9 cellular contexts compared by ENCODE assay signal in genomic region chr13:51397262-51397933, GRCh38. TPM values are rescaled to one million over a fixed set of nuclear protein-coding genes. Genes with fewer than 3 reads are reported as not detected.
DNase-seq lines count a peak whose midpoint lies in the region; ATAC-seq, FAIRE-seq and TF ChIP-seq lines count a peak whose summit lies in the region.
"Had no signal": no experiment of that assay in that cellular context is flagged by ENCODE, and none has a peak within 500 bp of the region (broad histone marks: within the 10 kb centered on the region; RNA-seq: fewer than 3 reads in every experiment).

No MANE protein-coding gene starts in this region.

- POLR2A ChIA-PET in naive thymus-derived CD4-positive, alpha-beta T cell (lab: Charles Lee), result no interaction called here

- H3K27ac ChIP-seq in BLaER1 treated with 17β-estradiol and CSF1 and Interleukin-3, amounts not matched to agents 10 nM and 100 nM, result peak overlapping the region in 4 of 11 experiments; percentile 4 to 46 (median 20); a peak in 4 of 22 replicates
- H3K27ac ChIP-seq in OCI-LY3 (ENCODE audit: low read length) (0 out of 2 replicates have a peak overlapping the region, but pooled peaks have one; percentile 2), pancreas (no peak overlapping the region)
- H3K27ac ChIP-seq in naive thymus-derived CD4-positive, alpha-beta T cell (ENCODE audit: low read depth, low read length), result no peak overlapping the region

- CTCF ChIA-PET in naive thymus-derived CD4-positive, alpha-beta T cell (lab: Charles Lee), result interaction anchor here (0.5 kb wide), 1 partner anchor 12 kb away, joined by 3 read pairs; no protein-coding TSS in a partner anchor

- peaks cover 8 to 33% (median 20%) of the 10 kb centered on the region in 5 donors for H3K36me3 Mint-ChIP-seq in naive thymus-derived CD4-positive, alpha-beta T cell
- H3K36me3 Mint-ChIP-seq in activated CD4-positive, alpha-beta T cell treated with anti-CD3 and anti-CD28 coated beads, Interleukin-2, amount 10 ng/mL, durations not matched to agents 24 days and 14 days (ENCODE audit: low read depth), result peaks cover 38% of the 10 kb centered on the region

- no peak overlapping the region for H3K4me3 ChIP-seq in BLaER1 treated with 17β-estradiol and CSF1 and Interleukin-3, amounts not matched to agents 10 nM and 100 nM
- H3K4me3 ChIP-seq in OCI-LY3 (ENCODE audit: low read length) (no peak overlapping the region), foreskin fibroblast (ENCODE audit: low read depth in 1 of 2, low read length in 2 of 2) (no peak overlapping the region), pancreas (no peak overlapping the region)
- no peak overlapping the region for H3K4me3 ChIP-seq in naive thymus-derived CD4-positive, alpha-beta T cell (ENCODE audit: low read length)

- ATAC-seq in pancreas, result peak in 3 of 4 donors; percentile 61 to 72 (median 72)
- ATAC-seq in naive thymus-derived CD4-positive, alpha-beta T cell, result no peak
- no peak for ATAC-seq in HG03159 (IDR thresholded peaks at IDR 0.05; ENCODE audit: unreplicated experiment)

- H3K4me2 ChIP-seq in BLaER1 treated with 17β-estradiol and CSF1 and Interleukin-3, amounts not matched to agents 10 nM and 100 nM, result peak overlapping the region in 6 of 11 experiments; percentile 2 to 43 (median 27); a peak in 9 of 22 replicates
- H3K4me2 ChIP-seq in OCI-LY3 (ENCODE audit: low read length), result 0 out of 2 replicates have a peak overlapping the region, but pooled peaks have one; percentile 31

- H3K4me1 Mint-ChIP-seq in naive thymus-derived CD4-positive, alpha-beta T cell, result peaks cover 16 to 81% (median 65%) of the 10 kb centered on the region in 7 donors
- peaks cover 17% of the 10 kb centered on the region for H3K4me1 Mint-ChIP-seq in activated CD4-positive, alpha-beta T cell treated with anti-CD3 and anti-CD28 coated beads, Interleukin-2, amount 10 ng/mL, durations not matched to agents 24 days and 14 days

- H3K4me3 Mint-ChIP-seq in naive thymus-derived CD4-positive, alpha-beta T cell, result peak overlapping the region in 3 of 10 donors; percentile 3 to 29 (median 19)
- H3K4me3 Mint-ChIP-seq in activated CD4-positive, alpha-beta T cell treated with anti-CD3 and anti-CD28 coated beads, Interleukin-2, amount 10 ng/mL, durations not matched to agents 24 days and 14 days, result no peak overlapping the region

- no peak for TF ChIP-seq CTCF in OCI-LY3 (IDR thresholded peaks at IDR 0.05; ENCODE audit: low read depth, low read length)
- TF ChIP-seq CTCF in foreskin fibroblast (IDR thresholded peaks at IDR 0.05; ENCODE audit: low read depth, low read length), result no peak
- no peak for TF ChIP-seq CTCF in pancreas (IDR thresholded peaks at IDR 0.05)

- peak overlapping the region in 3 of 9 donors; percentile 17 to 46 (median 22) for H3K27ac Mint-ChIP-seq in naive thymus-derived CD4-positive, alpha-beta T cell
- H3K27ac Mint-ChIP-seq in activated CD4-positive, alpha-beta T cell treated with anti-CD3 and anti-CD28 coated beads, Interleukin-2, amount 10 ng/mL, durations not matched to agents 24 days and 14 days, result no peak overlapping the region

- FAIRE-seq in pancreas (lab: Jason Lieb, UNC) (no peak), GM19239 (lab: Jason Lieb, UNC) (no peak)

- WGBS in pancreas, 2 donors, result 68 to 70% methylated on average over 6 of the region's 6 CpGs

- no peak overlapping the region for H3K9ac ChIP-seq in BLaER1 treated with 17β-estradiol and CSF1 and Interleukin-3, amounts not matched to agents 10 nM and 100 nM
- no peak overlapping the region for H3K9ac ChIP-seq in OCI-LY3 (ENCODE audit: low read length)

- intact Hi-C loops in pancreas (cut with DNase I), result no loop called here
- intact Hi-C loops in naive thymus-derived CD4-positive, alpha-beta T cell (cut with micrococcal nuclease), result no loop called here
- intact Hi-C loops in activated CD4-positive, alpha-beta T cell treated with anti-CD3 and anti-CD28 coated beads, Interleukin-2, amount 10 ng/mL, durations not matched to agents 24 days and 14 days (cut with micrococcal nuclease), result no loop called here

- H4K20me1 ChIP-seq in BLaER1 treated with 17β-estradiol and CSF1 and Interleukin-3, amounts not matched to agents 10 nM and 100 nM, result peaks cover 11 to 97% (median 71%) of the 10 kb centered on the region in 11 experiments; a peak in 19 of 22 replicates
- peaks cover 67% of the 10 kb centered on the region for H4K20me1 ChIP-seq in OCI-LY3 (ENCODE audit: insufficient read depth, low read length)

- peaks cover 0 to 13% (median 0%) of the 10 kb centered on the region in 11 experiments; a peak in 1 of 22 replicates for H3K9me3 ChIP-seq in BLaER1 treated with 17β-estradiol and CSF1 and Interleukin-3, amounts not matched to agents 10 nM and 100 nM (replicated peaks in 1 of 11)
- H3K9me3 ChIP-seq in OCI-LY3 (ENCODE audit: insufficient read depth, low read length) (no peaks in the 10 kb centered on the region), pancreas (no peaks in the 10 kb centered on the region)
- no peaks in the 10 kb centered on the region for H3K9me3 ChIP-seq in naive thymus-derived CD4-positive, alpha-beta T cell (ENCODE audit: control insufficient read depth in 2 of 3, low read length in 3 of 3)

- H3K4me1 ChIP-seq in BLaER1 treated with 17β-estradiol and CSF1 and Interleukin-3, amounts not matched to agents 10 nM and 100 nM, result peaks cover 0 to 25% (median 20%) of the 10 kb centered on the region in 10 experiments; a peak in 16 of 20 replicates
- peaks cover 17% of the 10 kb centered on the region for H3K4me1 ChIP-seq in OCI-LY3 (ENCODE audit: low read length)
- H3K4me1 ChIP-seq in pancreas, result peaks cover 0 to 26% (median 0%) of the 10 kb centered on the region in 3 donors
- peaks cover 0 to 4% of the 10 kb centered on the region in 2 donors for H3K4me1 ChIP-seq in naive thymus-derived CD4-positive, alpha-beta T cell (ENCODE audit: control insufficient read depth in 2 of 2, insufficient read depth in 2 of 2, low read length in 2 of 2)

- DNase-seq in foreskin fibroblast (peak; percentile 50 to 76), pancreas (no peak), GM19239 (ENCODE audit: insufficient read length, low spot score) (no peak)
- DNase-seq in naive thymus-derived CD4-positive, alpha-beta T cell, result no peak
- DNase-seq in activated CD4-positive, alpha-beta T cell treated with anti-CD3 and anti-CD28 coated beads, Interleukin-2, amount 10 ng/mL, durations not matched to agents 24 days and 14 days, result no peak
- DNase-seq: stimulated activated CD4-positive, alpha-beta T cell treated with anti-CD3 and anti-CD28 coated beads, Interleukin-12 subunit alpha, Interleukin-12 subunit beta, amount 100 ng/mL, for 4 hours had no signal

- no peaks in the 10 kb centered on the region for H3K27me3 ChIP-seq in BLaER1 treated with 17β-estradiol and CSF1 and Interleukin-3, amounts not matched to agents 10 nM and 100 nM
- H3K27me3 ChIP-seq in OCI-LY3 (ENCODE audit: low read depth, low read length) (no peaks in the 10 kb centered on the region), pancreas (no peaks in the 10 kb centered on the region)
- no peaks in the 10 kb centered on the region for H3K27me3 ChIP-seq in naive thymus-derived CD4-positive, alpha-beta T cell (ENCODE audit: control insufficient read depth in 2 of 2, insufficient read depth in 2 of 2, low read length in 2 of 2)

- H3K79me2 ChIP-seq in OCI-LY3 (ENCODE audit: low read length), result peaks cover 89% of the 10 kb centered on the region

- H2AFZ ChIP-seq in OCI-LY3 (ENCODE audit: low read depth, low read length), result no peak overlapping the region

- peaks cover 0 to 4% (median 0%) of the 10 kb centered on the region in 11 donors for H3K9me3 Mint-ChIP-seq in naive thymus-derived CD4-positive, alpha-beta T cell
- H3K9me3 Mint-ChIP-seq in activated CD4-positive, alpha-beta T cell treated with anti-CD3 and anti-CD28 coated beads, Interleukin-2, amount 10 ng/mL, durations not matched to agents 24 days and 14 days, result peaks cover 4% of the 10 kb centered on the region

- H3K27me3 Mint-ChIP-seq in naive thymus-derived CD4-positive, alpha-beta T cell, result no peaks in the 10 kb centered on the region
- no peaks in the 10 kb centered on the region for H3K27me3 Mint-ChIP-seq in activated CD4-positive, alpha-beta T cell treated with anti-CD3 and anti-CD28 coated beads, Interleukin-2, amount 10 ng/mL, durations not matched to agents 24 days and 14 days

- peaks cover 37 to 88% (median 60%) of the 10 kb centered on the region in 11 experiments for H3K36me3 ChIP-seq in BLaER1 treated with 17β-estradiol and CSF1 and Interleukin-3, amounts not matched to agents 10 nM and 100 nM
- H3K36me3 ChIP-seq in OCI-LY3 (replicated peaks; ENCODE audit: low read depth, low read length), result peaks cover 44% of the 10 kb centered on the region
- peaks cover 0 to 7% (median 0%) of the 10 kb centered on the region in 3 donors for H3K36me3 ChIP-seq in pancreas
- H3K36me3 ChIP-seq in naive thymus-derived CD4-positive, alpha-beta T cell (ENCODE audit: control insufficient read depth in 2 of 3, insufficient read depth in 3 of 3, low read length in 3 of 3), result no peaks in the 10 kb centered on the region

RNA-seq across cellular contexts. Expression of gene INTS6, which starts 55.4 kb away (rescaled TPM):
- 10 to 100 TPM; 23.7 to 44.8 (median 29.7) TPM for total RNA-seq in pancreas
- polyA plus RNA-seq in pancreas, result 10 to 100 TPM; 10.9 to 11.4 TPM
- 10 to 100 TPM; 60.9 to 67.0 (median 62.7) TPM for total RNA-seq in naive thymus-derived CD4-positive, alpha-beta T cell
- 10 to 100 TPM; 23.7 to 31.3 TPM for polyA plus RNA-seq in naive thymus-derived CD4-positive, alpha-beta T cell
- total RNA-seq in activated CD4-positive, alpha-beta T cell treated with anti-CD3 and anti-CD28 coated beads, Interleukin-2, amount 10 ng/mL, durations not matched to agents 24 days and 14 days, result 63.5 and 68.6 TPM in 2 replicates

RNA-seq across cellular contexts. Expression of gene SERPINE3, which starts 57.9 kb away (rescaled TPM):
- total RNA-seq in pancreas, result not detected
- polyA plus RNA-seq in pancreas, result not detected
- total RNA-seq in naive thymus-derived CD4-positive, alpha-beta T cell, result not detected
- not detected for polyA plus RNA-seq in naive thymus-derived CD4-positive, alpha-beta T cell
- total RNA-seq in activated CD4-positive, alpha-beta T cell treated with anti-CD3 and anti-CD28 coated beads, Interleukin-2, amount 10 ng/mL, durations not matched to agents 24 days and 14 days, result not detected in 2 replicates

Comparison
In these comparisons a context has a peak if more than half of its experiments do, and no peak if none do; other contexts are left out.
1. DNase-seq: peak in foreskin fibroblast (2 of 2); none in pancreas (0 of 6), naive thymus-derived CD4-positive, alpha-beta T cell (0 of 9), activated CD4-positive, alpha-beta T cell treated with anti-CD3 and anti-CD28 coated beads, Interleukin-2, amount 10 ng/mL, durations not matched to agents 24 days and 14 days (single experiment) and GM19239 (single experiment).
2. ATAC-seq: peak in pancreas (3 of 4); none in naive thymus-derived CD4-positive, alpha-beta T cell (single experiment) and HG03159 (single experiment).